ENCODE assay signal across 8 cellular contexts in the genomic region with DNA sequence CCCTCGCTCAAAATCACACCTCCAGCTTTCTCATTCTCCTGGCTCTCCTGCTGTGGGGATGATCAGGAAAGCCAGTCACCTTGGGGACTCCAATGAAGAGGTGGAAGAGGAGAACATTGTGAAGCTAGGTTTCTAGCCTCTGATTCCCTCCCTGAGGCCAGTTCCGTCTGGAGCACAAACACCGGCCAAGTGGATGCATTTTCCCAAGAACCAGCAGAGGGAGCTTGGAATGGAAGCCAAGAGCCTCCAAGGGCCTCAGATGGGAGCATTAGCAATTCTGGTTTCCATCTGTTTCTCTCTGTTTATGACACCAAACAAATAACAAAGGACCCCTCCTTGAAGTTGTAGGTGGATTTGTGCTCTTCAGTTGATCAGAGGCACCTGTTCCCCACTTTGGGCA. TPM values are rescaled to one million over a fixed set of nuclear protein-coding genes. Genes with fewer than 3 reads are reported as not detected.
A peak's percentile ranks its signal among the peaks of the same experiment; 100 is the strongest.
DNase-seq lines count a peak whose midpoint lies in the region; ATAC-seq and TF ChIP-seq lines count a peak whose summit lies in the region.

No MANE protein-coding gene starts in this region.

- CTCF ChIA-PET in AG04450 (lab: Charles Lee), result interaction anchor here (1.0 kb wide), 1 partner anchor 30 kb away, joined by 3 read pairs; no protein-coding TSS in a partner anchor

- intact Hi-C loops in lower leg skin (cut with DNase I; ENCODE audit: low total_unique reads), result no loop called here

- no peaks in the 10 kb centered on the region for H3K27me3 ChIP-seq in AG04450 (ENCODE audit: control insufficient read depth, insufficient read depth, low read length)

- DNase-seq in AG04450 (ENCODE audit: low read depth, low spot score) (no peak), HPDE6-E6E7 (ENCODE audit: extremely low spot score) (peak; percentile 44), astrocyte of the cerebellum (ENCODE audit: low read depth) (peak; percentile 16), kidney glomerular epithelial cell (lab: John Stamatoyannopoulos, UW) (peak; percentile 35), lower leg skin (ENCODE audit: low spot score in 2 of 2) (no peak)

- TF ChIP-seq POLR2A in lower leg skin (IDR thresholded peaks at IDR 0.05), result no peak

- TF ChIP-seq CTCF in AG04450 (IDR thresholded peaks at IDR 0.05; ENCODE audit: low read depth, low read length), result peak; percentile 54
- peak; percentile 79 for TF ChIP-seq CTCF in astrocyte of the cerebellum (IDR thresholded peaks at IDR 0.05; ENCODE audit: low read depth, low read length, missing control alignments)
- TF ChIP-seq CTCF in lower leg skin (IDR thresholded peaks at IDR 0.05), result no peak

- in situ Hi-C loops in astrocyte of the cerebellum (cut with HindIII; ENCODE audit: low sequenced_read_pairs), result no loop called here

- H3K9me3 ChIP-seq in AG04450 (ENCODE audit: control insufficient read depth, insufficient read depth, low read length), result no peaks in the 10 kb centered on the region

- POLR2A ChIA-PET in AG04450 (lab: Yijun Ruan, JAX), result no interaction called here

- WGBS in lower leg skin, 2 donors, result 34 to 43% methylated on average over 3 of the region's 3 CpGs

- no peak overlapping the region for H3K27ac ChIP-seq in AG04450 (ENCODE audit: low read depth, low read length)

- ATAC-seq in GM21723 (IDR thresholded peaks at IDR 0.05; ENCODE audit: unreplicated experiment) (no peak), HG02885 (IDR thresholded peaks at IDR 0.05; ENCODE audit: poor library complexity, unreplicated experiment) (no peak), HG02759 (IDR thresholded peaks at IDR 0.05; ENCODE audit: unreplicated experiment) (no peak)

- H3K4me3 ChIP-seq in AG04450 (ENCODE audit: low read depth, low read length) (no peak overlapping the region), astrocyte of the cerebellum (ENCODE audit: low read depth, low read length) (no peak overlapping the region), lower leg skin (ENCODE audit: low read depth, poor library complexity, severe bottlenecking) (no peak overlapping the region)

RNA-seq across cellular contexts. Expression of a gene that starts 40.6 kb away (rescaled TPM):
- polyA plus RNA-seq in AG04450 (2011; rRNA removed), result 0.22 TPM in 2 replicates
- polyA minus RNA-seq in AG04450 (2011; rRNA and poly(A)+ RNA removed), result 0.17 and 0.83 TPM in 2 replicates
- 10 to 100 TPM; 33.6 to 41.9 (median 37.5) TPM for total RNA-seq in lower leg skin

Comparison
In these comparisons a context has a peak if more than half of its experiments do, and no peak if none do; other contexts are left out.
1. DNase-seq: peak in HPDE6-E6E7 (single experiment), astrocyte of the cerebellum (single experiment) and kidney glomerular epithelial cell (single experiment); none in AG04450 (single experiment) and lower leg skin (0 of 2).
2. CTCF ChIP-seq: peak in AG04450 (single experiment) and astrocyte of the cerebellum (single experiment); none in lower leg skin (0 of 3).